Comparison of ENCODE assay signal across 2 cellular contexts in the genomic region with DNA sequence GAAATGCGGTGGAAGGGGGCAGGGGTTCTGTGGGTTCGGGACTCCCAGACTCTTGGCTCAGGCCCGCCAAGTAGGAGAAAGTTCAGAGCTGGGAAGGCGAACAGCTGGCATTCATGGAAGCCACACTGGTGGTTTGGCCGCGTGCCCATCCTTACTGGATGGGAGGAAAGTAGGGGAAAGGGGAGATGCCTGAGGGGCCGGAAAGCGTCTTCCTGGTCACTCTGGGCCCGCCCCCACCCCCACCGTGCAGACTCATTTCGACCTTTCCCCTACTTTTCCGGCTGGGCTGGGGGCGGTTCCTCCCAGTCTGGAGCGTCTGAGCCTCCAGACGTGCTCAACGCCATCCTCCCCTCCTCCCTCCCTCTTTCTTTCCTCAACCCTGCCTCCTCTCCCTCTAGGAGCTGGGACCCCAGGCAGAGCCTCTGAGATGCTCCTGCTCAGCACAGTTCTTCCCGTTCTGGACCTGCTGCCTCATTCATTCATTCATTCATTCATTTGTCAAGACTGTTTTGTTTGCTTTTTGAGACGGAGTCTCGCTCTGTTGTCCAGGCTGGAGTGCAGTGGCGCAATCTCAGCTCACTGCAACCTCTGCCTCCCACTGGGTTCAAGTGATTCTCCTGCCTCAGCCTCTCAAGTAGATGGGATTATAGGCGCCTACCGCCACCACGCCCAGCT.
TF ChIP-seq lines count a peak whose summit lies in the region.

No MANE protein-coding gene starts in this region.

TF ChIP-seq in HepG2, 621 proteins besides CTCF, POLR2A, EP300 and RAD21 (continues in another document):
- no peak for TF ChIP-seq CBX5 (CRISPR knock-in tag; IDR thresholded peaks at IDR 0.05; ENCODE audit: borderline replicate concordance)
- TF ChIP-seq ZNF562 (CRISPR knock-in tag; IDR thresholded peaks at IDR 0.05; ENCODE audit: borderline replicate concordance), result no peak
- TF ChIP-seq ZNF317 (CRISPR knock-in tag; IDR thresholded peaks at IDR 0.05), result no peak
- 0 out of 2 replicates have a peak, but pooled peaks have one; percentile 14 for TF ChIP-seq POLR2G (IDR thresholded peaks at IDR 0.05; ENCODE audit: low read depth, low read length)
- no peak for TF ChIP-seq ZNF33B (CRISPR knock-in tag; IDR thresholded peaks at IDR 0.05)
- TF ChIP-seq, protein P1, sequence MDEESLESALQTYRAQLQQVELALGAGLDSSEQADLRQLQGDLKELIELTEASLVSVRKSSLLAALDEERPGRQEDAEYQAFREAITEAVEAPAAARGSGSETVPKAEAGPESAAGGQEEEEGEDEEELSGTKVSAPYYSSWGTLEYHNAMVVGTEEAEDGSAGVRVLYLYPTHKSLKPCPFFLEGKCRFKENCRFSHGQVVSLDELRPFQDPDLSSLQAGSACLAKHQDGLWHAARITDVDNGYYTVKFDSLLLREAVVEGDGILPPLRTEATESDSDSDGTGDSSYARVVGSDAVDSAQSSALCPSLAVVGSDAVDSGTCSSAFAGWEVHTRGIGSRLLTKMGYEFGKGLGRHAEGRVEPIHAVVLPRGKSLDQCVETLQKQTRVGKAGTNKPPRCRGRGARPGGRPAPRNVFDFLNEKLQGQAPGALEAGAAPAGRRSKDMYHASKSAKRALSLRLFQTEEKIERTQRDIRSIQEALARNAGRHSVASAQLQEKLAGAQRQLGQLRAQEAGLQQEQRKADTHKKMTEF (CRISPR knock-in tag; IDR thresholded peaks at IDR 0.05), result 0 out of 2 replicates have a peak, but pooled peaks have one; percentile 21
- peak; percentile 57 for TF ChIP-seq AGO2 (optimal IDR thresholded peaks at IDR 0.05; ENCODE audit: low read depth, low read length)
- TF ChIP-seq, protein P2, sequence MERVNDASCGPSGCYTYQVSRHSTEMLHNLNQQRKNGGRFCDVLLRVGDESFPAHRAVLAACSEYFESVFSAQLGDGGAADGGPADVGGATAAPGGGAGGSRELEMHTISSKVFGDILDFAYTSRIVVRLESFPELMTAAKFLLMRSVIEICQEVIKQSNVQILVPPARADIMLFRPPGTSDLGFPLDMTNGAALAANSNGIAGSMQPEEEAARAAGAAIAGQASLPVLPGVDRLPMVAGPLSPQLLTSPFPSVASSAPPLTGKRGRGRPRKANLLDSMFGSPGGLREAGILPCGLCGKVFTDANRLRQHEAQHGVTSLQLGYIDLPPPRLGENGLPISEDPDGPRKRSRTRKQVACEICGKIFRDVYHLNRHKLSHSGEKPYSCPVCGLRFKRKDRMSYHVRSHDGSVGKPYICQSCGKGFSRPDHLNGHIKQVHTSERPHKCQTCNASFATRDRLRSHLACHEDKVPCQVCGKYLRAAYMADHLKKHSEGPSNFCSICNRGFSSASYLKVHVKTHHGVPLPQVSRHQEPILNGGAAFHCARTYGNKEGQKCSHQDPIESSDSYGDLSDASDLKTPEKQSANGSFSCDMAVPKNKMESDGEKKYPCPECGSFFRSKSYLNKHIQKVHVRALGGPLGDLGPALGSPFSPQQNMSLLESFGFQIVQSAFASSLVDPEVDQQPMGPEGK (CRISPR knock-in tag; IDR thresholded peaks at IDR 0.05), result 0 out of 2 replicates have a peak, but pooled peaks have one; percentile 10
- TF ChIP-seq KDM5A (IDR thresholded peaks at IDR 0.05; ENCODE audit: borderline replicate concordance, low read length), result no peak
- no peak for TF ChIP-seq PLRG1 (conservative IDR thresholded peaks at IDR 0.05)
- 0 out of 2 replicates have a peak, but pooled peaks have one; percentile 52 for TF ChIP-seq PCBP1 (IDR thresholded peaks at IDR 0.05; ENCODE audit: borderline replicate concordance, low read depth, low read length)
- no peak for TF ChIP-seq RFXANK (CRISPR knock-in tag; IDR thresholded peaks at IDR 0.05)
- 0 out of 2 replicates have a peak, but pooled peaks have one; percentile 13 for TF ChIP-seq ZNF263 (CRISPR knock-in tag; IDR thresholded peaks at IDR 0.05)
- TF ChIP-seq, protein P3, sequence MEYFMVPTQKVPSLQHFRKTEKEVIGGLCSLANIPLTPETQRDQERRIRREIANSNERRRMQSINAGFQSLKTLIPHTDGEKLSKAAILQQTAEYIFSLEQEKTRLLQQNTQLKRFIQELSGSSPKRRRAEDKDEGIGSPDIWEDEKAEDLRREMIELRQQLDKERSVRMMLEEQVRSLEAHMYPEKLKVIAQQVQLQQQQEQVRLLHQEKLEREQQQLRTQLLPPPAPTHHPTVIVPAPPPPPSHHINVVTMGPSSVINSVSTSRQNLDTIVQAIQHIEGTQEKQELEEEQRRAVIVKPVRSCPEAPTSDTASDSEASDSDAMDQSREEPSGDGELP (IDR thresholded peaks at IDR 0.05; ENCODE audit: borderline replicate concordance, low read depth), result peak; percentile 68; the same call in 1 of the 2 replicates
- TF ChIP-seq ZBTB21 (CRISPR knock-in tag; IDR thresholded peaks at IDR 0.05), result no peak
- TF ChIP-seq RARA (CRISPR knock-in tag; IDR thresholded peaks at IDR 0.05), result peak; percentile 45; the same call in 1 of the 2 replicates
- peak; percentile 85 for TF ChIP-seq RXRB (CRISPR knock-in tag; IDR thresholded peaks at IDR 0.05; ENCODE audit: borderline replicate concordance)
- TF ChIP-seq ZNF24 (IDR thresholded peaks at IDR 0.05), result peak; percentile 89
- 0 out of 2 replicates have a peak, but pooled peaks have one; percentile 6 for TF ChIP-seq POLR2AphosphoS5 (IDR thresholded peaks at IDR 0.05; ENCODE audit: low read depth, low read length)
- TF ChIP-seq POLR2AphosphoS2 (IDR thresholded peaks at IDR 0.05; ENCODE audit: low read depth, low read length), result 0 out of 2 replicates have a peak, but pooled peaks have one; percentile 65
- TF ChIP-seq SKI (IDR thresholded peaks at IDR 0.05; ENCODE audit: partially characterized antibody), result peak; percentile 43
- TF ChIP-seq, protein P4, sequence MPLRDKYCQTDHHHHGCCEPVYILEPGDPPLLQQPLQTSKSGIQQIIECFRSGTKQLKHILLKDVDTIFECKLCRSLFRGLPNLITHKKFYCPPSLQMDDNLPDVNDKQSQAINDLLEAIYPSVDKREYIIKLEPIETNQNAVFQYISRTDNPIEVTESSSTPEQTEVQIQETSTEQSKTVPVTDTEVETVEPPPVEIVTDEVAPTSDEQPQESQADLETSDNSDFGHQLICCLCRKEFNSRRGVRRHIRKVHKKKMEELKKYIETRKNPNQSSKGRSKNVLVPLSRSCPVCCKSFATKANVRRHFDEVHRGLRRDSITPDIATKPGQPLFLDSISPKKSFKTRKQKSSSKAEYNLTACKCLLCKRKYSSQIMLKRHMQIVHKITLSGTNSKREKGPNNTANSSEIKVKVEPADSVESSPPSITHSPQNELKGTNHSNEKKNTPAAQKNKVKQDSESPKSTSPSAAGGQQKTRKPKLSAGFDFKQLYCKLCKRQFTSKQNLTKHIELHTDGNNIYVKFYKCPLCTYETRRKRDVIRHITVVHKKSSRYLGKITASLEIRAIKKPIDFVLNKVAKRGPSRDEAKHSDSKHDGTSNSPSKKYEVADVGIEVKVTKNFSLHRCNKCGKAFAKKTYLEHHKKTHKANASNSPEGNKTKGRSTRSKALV (CRISPR knock-in tag; IDR thresholded peaks at IDR 0.05), result no peak
- 0 out of 2 replicates have a peak, but pooled peaks have one; percentile 17 for TF ChIP-seq CEBPG (CRISPR knock-in tag; IDR thresholded peaks at IDR 0.05)
- TF ChIP-seq, protein P5, sequence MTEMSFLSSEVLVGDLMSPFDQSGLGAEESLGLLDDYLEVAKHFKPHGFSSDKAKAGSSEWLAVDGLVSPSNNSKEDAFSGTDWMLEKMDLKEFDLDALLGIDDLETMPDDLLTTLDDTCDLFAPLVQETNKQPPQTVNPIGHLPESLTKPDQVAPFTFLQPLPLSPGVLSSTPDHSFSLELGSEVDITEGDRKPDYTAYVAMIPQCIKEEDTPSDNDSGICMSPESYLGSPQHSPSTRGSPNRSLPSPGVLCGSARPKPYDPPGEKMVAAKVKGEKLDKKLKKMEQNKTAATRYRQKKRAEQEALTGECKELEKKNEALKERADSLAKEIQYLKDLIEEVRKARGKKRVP (CRISPR knock-in tag; IDR thresholded peaks at IDR 0.05), result no peak
- peak; percentile 92 for TF ChIP-seq PPARG (CRISPR knock-in tag; conservative IDR thresholded peaks at IDR 0.05)

TF ChIP-seq in GM12891, 5 proteins besides CTCF, POLR2A, EP300 and RAD21:
- TF ChIP-seq TAF1 (IDR thresholded peaks at IDR 0.05; ENCODE audit: low read depth, low read length) (no peak), POLR2AphosphoS5 (IDR thresholded peaks at IDR 0.05; ENCODE audit: low read depth, low read length) (no peak), SPI1 (IDR thresholded peaks at IDR 0.05; ENCODE audit: low read depth, low read length) (no peak), PAX5 (IDR thresholded peaks at IDR 0.05; ENCODE audit: insufficient read depth, low read length, severe bottlenecking) (no peak), POU2F2 (IDR thresholded peaks at IDR 0.05; ENCODE audit: low read depth, low read length) (no peak)
